Comparison of ENCODE assay signal across 2 cellular contexts in genomic region chr12:46383654-46384450, GRCh38.
A peak's percentile ranks its signal among the peaks of the same experiment; 100 is the strongest.
TF ChIP-seq lines count a peak whose summit lies in the region.

No MANE protein-coding gene starts in this region.

TF ChIP-seq in GM23338, 12 proteins besides CTCF, POLR2A, EP300 and RAD21 (continued from another document):
- no peak for TF ChIP-seq STAT1 (IDR thresholded peaks at IDR 0.05; ENCODE audit: unreplicated experiment)
- no peak for TF ChIP-seq ZNF331 (CRISPR knock-in tag; IDR thresholded peaks at IDR 0.05; ENCODE audit: low read depth)
- no peak for TF ChIP-seq ZNF462 (CRISPR knock-in tag; IDR thresholded peaks at IDR 0.05)
- TF ChIP-seq ZNF114 (CRISPR knock-in tag; IDR thresholded peaks at IDR 0.05): no peak
- no peak for TF ChIP-seq POLR2AphosphoS5 (IDR thresholded peaks at IDR 0.05; ENCODE audit: low read depth)
- TF ChIP-seq REST (IDR thresholded peaks at IDR 0.05; ENCODE audit: unreplicated experiment): no peak
- TF ChIP-seq ETS1 (IDR thresholded peaks at IDR 0.05): no peak
- no peak for TF ChIP-seq JUNB (IDR thresholded peaks at IDR 0.05; ENCODE audit: unreplicated experiment)
- TF ChIP-seq CREB1 (CRISPR knock-in tag; IDR thresholded peaks at IDR 0.05; ENCODE audit: low read depth): no peak

TF ChIP-seq in K562, 482 proteins besides CTCF, POLR2A, EP300 and RAD21 (continued from another document and continues in another):
- TF ChIP-seq ZNF384 (IDR thresholded peaks at IDR 0.05; ENCODE audit: low read depth, low read length): no peak
- peak; percentile 97 for TF ChIP-seq SAFB (IDR thresholded peaks at IDR 0.05; ENCODE audit: borderline replicate concordance, low read depth, low read length)
- no peak for TF ChIP-seq ZNF311 (CRISPR knock-in tag; IDR thresholded peaks at IDR 0.05)
- TF ChIP-seq RBM14 (IDR thresholded peaks at IDR 0.05; ENCODE audit: borderline replicate concordance, insufficient read depth, low read depth, low read length): peak; percentile 88; the same call in 1 of the 2 replicates
- no peak for TF ChIP-seq TSC22D4 (tag; IDR thresholded peaks at IDR 0.05)
- TF ChIP-seq ETV5 (CRISPR knock-in tag; IDR thresholded peaks at IDR 0.05; ENCODE audit: low read depth): no peak; the same call in 1 of the 2 replicates
- TF ChIP-seq SRF (CRISPR knock-in tag; IDR thresholded peaks at IDR 0.05): 0 out of 4 replicates have a peak, but pooled peaks of 1 of the 2 experiments have one; percentile 41
- no peak for TF ChIP-seq ZNF77 (CRISPR knock-in tag; IDR thresholded peaks at IDR 0.05)
- no peak for TF ChIP-seq KLF10 (CRISPR knock-in tag; IDR thresholded peaks at IDR 0.05)
- TF ChIP-seq MEF2D (tag; conservative IDR thresholded peaks at IDR 0.05; ENCODE audit: low read depth): 0 out of 2 replicates have a peak, but pooled peaks have one; percentile 37
- peak; percentile 88; the same call in 1 of the 2 replicates for TF ChIP-seq ZBTB7A (IDR thresholded peaks at IDR 0.05; ENCODE audit: borderline replicate concordance, control insufficient read depth, low read depth, low read length)
- TF ChIP-seq SMC3 (conservative IDR thresholded peaks at IDR 0.05; ENCODE audit: insufficient read depth, low read depth, low read length): no peak
- TF ChIP-seq KLF6 (CRISPR knock-in tag; IDR thresholded peaks at IDR 0.05; ENCODE audit: borderline replicate concordance): peak; percentile 88; the same call in 1 of the 2 replicates
- TF ChIP-seq BRD9 (IDR thresholded peaks at IDR 0.05; ENCODE audit: low read depth, partially characterized antibody): peak; percentile 47
- no peak for TF ChIP-seq ATF1 (CRISPR knock-in tag; IDR thresholded peaks at IDR 0.05)
- TF ChIP-seq ATF1 (tag; IDR thresholded peaks at IDR 0.05): peak; percentile 95
- TF ChIP-seq, protein P1, sequence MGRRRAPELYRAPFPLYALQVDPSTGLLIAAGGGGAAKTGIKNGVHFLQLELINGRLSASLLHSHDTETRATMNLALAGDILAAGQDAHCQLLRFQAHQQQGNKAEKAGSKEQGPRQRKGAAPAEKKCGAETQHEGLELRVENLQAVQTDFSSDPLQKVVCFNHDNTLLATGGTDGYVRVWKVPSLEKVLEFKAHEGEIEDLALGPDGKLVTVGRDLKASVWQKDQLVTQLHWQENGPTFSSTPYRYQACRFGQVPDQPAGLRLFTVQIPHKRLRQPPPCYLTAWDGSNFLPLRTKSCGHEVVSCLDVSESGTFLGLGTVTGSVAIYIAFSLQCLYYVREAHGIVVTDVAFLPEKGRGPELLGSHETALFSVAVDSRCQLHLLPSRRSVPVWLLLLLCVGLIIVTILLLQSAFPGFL (CRISPR knock-in tag; IDR thresholded peaks at IDR 0.05): no peak
- no peak for TF ChIP-seq ZC3H11A (IDR thresholded peaks at IDR 0.05; ENCODE audit: low read depth, low read length)
- no peak for TF ChIP-seq MITF (IDR thresholded peaks at IDR 0.05)
- peak; percentile 94 for TF ChIP-seq ZBTB9 (CRISPR knock-in tag; IDR thresholded peaks at IDR 0.05)
- TF ChIP-seq STAT5B (CRISPR knock-in tag; IDR thresholded peaks at IDR 0.05): no peak
- TF ChIP-seq ZBTB26 (CRISPR knock-in tag; IDR thresholded peaks at IDR 0.05): no peak
- TF ChIP-seq ZNF41 (CRISPR knock-in tag; conservative IDR thresholded peaks at IDR 0.05): no peak
- peak; percentile 89; the same call in 1 of the 2 replicates for TF ChIP-seq MTA1 (IDR thresholded peaks at IDR 0.05; ENCODE audit: borderline replicate concordance)
- no peak for TF ChIP-seq ZNF764 (CRISPR knock-in tag; IDR thresholded peaks at IDR 0.05; ENCODE audit: low read depth)
- TF ChIP-seq SMAD2 (IDR thresholded peaks at IDR 0.05; ENCODE audit: low read depth, low read length): no peak
- TF ChIP-seq, protein P2, sequence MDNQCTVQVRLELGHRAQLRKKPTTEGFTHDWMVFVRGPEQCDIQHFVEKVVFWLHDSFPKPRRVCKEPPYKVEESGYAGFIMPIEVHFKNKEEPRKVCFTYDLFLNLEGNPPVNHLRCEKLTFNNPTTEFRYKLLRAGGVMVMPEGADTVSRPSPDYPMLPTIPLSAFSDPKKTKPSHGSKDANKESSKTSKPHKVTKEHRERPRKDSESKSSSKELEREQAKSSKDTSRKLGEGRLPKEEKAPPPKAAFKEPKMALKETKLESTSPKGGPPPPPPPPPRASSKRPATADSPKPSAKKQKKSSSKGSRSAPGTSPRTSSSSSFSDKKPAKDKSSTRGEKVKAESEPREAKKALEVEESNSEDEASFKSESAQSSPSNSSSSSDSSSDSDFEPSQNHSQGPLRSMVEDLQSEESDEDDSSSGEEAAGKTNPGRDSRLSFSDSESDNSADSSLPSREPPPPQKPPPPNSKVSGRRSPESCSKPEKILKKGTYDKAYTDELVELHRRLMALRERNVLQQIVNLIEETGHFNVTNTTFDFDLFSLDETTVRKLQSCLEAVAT (IDR thresholded peaks at IDR 0.05): peak in 1 of 2 experiments; percentile 11; a peak in 2 of 4 replicates
- TF ChIP-seq RBM39 (optimal IDR thresholded peaks at IDR 0.05; ENCODE audit: low read depth, low read length): no peak
- TF ChIP-seq XRCC5 (IDR thresholded peaks at IDR 0.05; ENCODE audit: low read depth, low read length): no peak
- TF ChIP-seq, protein P3, sequence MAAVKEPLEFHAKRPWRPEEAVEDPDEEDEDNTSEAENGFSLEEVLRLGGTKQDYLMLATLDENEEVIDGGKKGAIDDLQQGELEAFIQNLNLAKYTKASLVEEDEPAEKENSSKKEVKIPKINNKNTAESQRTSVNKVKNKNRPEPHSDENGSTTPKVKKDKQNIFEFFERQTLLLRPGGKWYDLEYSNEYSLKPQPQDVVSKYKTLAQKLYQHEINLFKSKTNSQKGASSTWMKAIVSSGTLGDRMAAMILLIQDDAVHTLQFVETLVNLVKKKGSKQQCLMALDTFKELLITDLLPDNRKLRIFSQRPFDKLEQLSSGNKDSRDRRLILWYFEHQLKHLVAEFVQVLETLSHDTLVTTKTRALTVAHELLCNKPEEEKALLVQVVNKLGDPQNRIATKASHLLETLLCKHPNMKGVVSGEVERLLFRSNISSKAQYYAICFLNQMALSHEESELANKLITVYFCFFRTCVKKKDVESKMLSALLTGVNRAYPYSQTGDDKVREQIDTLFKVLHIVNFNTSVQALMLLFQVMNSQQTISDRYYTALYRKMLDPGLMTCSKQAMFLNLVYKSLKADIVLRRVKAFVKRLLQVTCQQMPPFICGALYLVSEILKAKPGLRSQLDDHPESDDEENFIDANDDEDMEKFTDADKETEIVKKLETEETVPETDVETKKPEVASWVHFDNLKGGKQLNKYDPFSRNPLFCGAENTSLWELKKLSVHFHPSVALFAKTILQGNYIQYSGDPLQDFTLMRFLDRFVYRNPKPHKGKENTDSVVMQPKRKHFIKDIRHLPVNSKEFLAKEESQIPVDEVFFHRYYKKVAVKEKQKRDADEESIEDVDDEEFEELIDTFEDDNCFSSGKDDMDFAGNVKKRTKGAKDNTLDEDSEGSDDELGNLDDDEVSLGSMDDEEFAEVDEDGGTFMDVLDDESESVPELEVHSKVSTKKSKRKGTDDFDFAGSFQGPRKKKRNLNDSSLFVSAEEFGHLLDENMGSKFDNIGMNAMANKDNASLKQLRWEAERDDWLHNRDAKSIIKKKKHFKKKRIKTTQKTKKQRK (IDR thresholded peaks at IDR 0.05; ENCODE audit: borderline replicate concordance, low read depth, low read length): no peak
- no peak for TF ChIP-seq DACH1 (IDR thresholded peaks at IDR 0.05; ENCODE audit: partially characterized antibody)
- TF ChIP-seq AFF1 (IDR thresholded peaks at IDR 0.05; ENCODE audit: low read depth in 1 of 2, partially characterized antibody in 2 of 2): peak in 1 of 2 experiments; percentile 66
- TF ChIP-seq POU5F1 (IDR thresholded peaks at IDR 0.05; ENCODE audit: borderline replicate concordance, low read depth, low read length, partially characterized antibody): no peak
- TF ChIP-seq ZC3H8 (IDR thresholded peaks at IDR 0.05): no peak
- TF ChIP-seq GTF2B (IDR thresholded peaks at IDR 0.05; ENCODE audit: extremely low read depth, insufficient read length): no peak
